ENCODE assay signal across 8 cellular contexts in genomic region chr5:37837101-37838032, GRCh38. TPM values are rescaled to one million over a fixed set of nuclear protein-coding genes. Genes with fewer than 3 reads are reported as not detected.
DNase-seq lines count a peak whose midpoint lies in the region; ATAC-seq and TF ChIP-seq lines count a peak whose summit lies in the region.

No MANE protein-coding gene starts in this region.

- H3K9me3 ChIP-seq in iPS-15b (ENCODE audit: control insufficient read depth, insufficient read depth, low read length) (no peaks in the 10 kb centered on the region), sigmoid colon (no peaks in the 10 kb centered on the region)

- WGBS in sigmoid colon, 2 donors, result 4 to 18% methylated on average over 60 of the region's 60 CpGs

- H3K9ac ChIP-seq in iPS-15b (ENCODE audit: low read depth, low read length), result no peak overlapping the region

- in situ Hi-C loops in astrocyte of the cerebellum (cut with HindIII; ENCODE audit: low sequenced_read_pairs), result no loop called here

- H3K4me1 ChIP-seq in iPS-15b (ENCODE audit: control insufficient read depth, insufficient read depth, low read length) (peaks cover 8% of the 10 kb centered on the region), sigmoid colon (peaks cover 0 to 60% (median 44%) of the 10 kb centered on the region in 4 donors)

- no peak for TF ChIP-seq EP300 in sigmoid colon (IDR thresholded peaks at IDR 0.05)

- peak overlapping the region; percentile 85 to 97 (median 95) for H3K27ac ChIP-seq in sigmoid colon

- TF ChIP-seq POLR2A in sigmoid colon (IDR thresholded peaks at IDR 0.05), result no peak

- H3K4me3 ChIP-seq in astrocyte of the cerebellum (ENCODE audit: low read depth, low read length), result peak overlapping the region; percentile 47
- H3K4me3 ChIP-seq in iPS-15b (ENCODE audit: low read depth, low read length), result peak overlapping the region; percentile 61
- H3K4me3 ChIP-seq in sigmoid colon, result peak overlapping the region; percentile 66 to 86 (median 73)

- H3K36me3 ChIP-seq in iPS-15b (ENCODE audit: control insufficient read depth, insufficient read depth, low read length), result no peaks in the 10 kb centered on the region
- no peaks in the 10 kb centered on the region for H3K36me3 ChIP-seq in sigmoid colon

- intact Hi-C loops in sigmoid colon (cut with DNase I), result loop anchor here (1.0 to 5.0 kb wide), 6 partner anchors 120 to 960 kb away; partner anchors contain the start of gene NIPBL

- DNase-seq in CMK (ENCODE audit: low read depth), result peak; percentile 3
- DNase-seq in HUDEP-2 (lab: John Stamatoyannopoulos, UW; ENCODE audit: unreplicated experiment in 76 of 76), result peak in 65 of 76 experiments; percentile 1 to 83 (median 53)
- peak; percentile 66 for DNase-seq in RPMI8226
- DNase-seq in astrocyte of the cerebellum (ENCODE audit: low read depth), result peak; percentile 32
- DNase-seq in sigmoid colon, result peak; percentile 91
- no peak for DNase-seq in cortex of kidney (lab: John Stamatoyannopoulos, UW)

- TF ChIP-seq CTCF in astrocyte of the cerebellum (IDR thresholded peaks at IDR 0.05; ENCODE audit: low read depth, low read length, missing control alignments) (peak; percentile 81), sigmoid colon (IDR thresholded peaks at IDR 0.05) (peak; percentile 82 to 92 (median 84))

- peak; percentile 77 for ATAC-seq in GM19455 (IDR thresholded peaks at IDR 0.05; ENCODE audit: unreplicated experiment)

- H3K27me3 ChIP-seq in iPS-15b (ENCODE audit: control insufficient read depth, insufficient read depth, low read length) (peaks cover 94% of the 10 kb centered on the region), sigmoid colon (peaks cover 0 to 6% (median 3%) of the 10 kb centered on the region in 3 donors)

RNA-seq across cellular contexts. Expression of gene GDNF, which starts 2.5 kb away (rescaled TPM):
- total RNA-seq in sigmoid colon, result 10 to 100 TPM in 1 of 4 donors, 1 to 10 TPM in 3; 4.2 to 16.3 (median 7.9) TPM
- under 1 TPM; under 0.01 to 0.63 (median 0.23) TPM for polyA plus RNA-seq in sigmoid colon
